In genomic region chr10:12549297-12549696, GRCh38 we compare ENCODE assay signal across 13 cellular contexts.
DNase-seq lines count a peak whose midpoint lies in the region; ATAC-seq and TF ChIP-seq lines count a peak whose summit lies in the region.
"Had no signal": no experiment of that assay in that cellular context is flagged by ENCODE, and none has a peak within 500 bp of the region (broad histone marks: within the 10 kb centered on the region; RNA-seq: fewer than 3 reads in every experiment).

No MANE protein-coding gene starts in this region.

- no peaks in the 10 kb centered on the region for H4K20me1 ChIP-seq in OCI-LY1 (ENCODE audit: insufficient read depth, low read length)

- no peak overlapping the region for H3K9ac ChIP-seq in OCI-LY1 (ENCODE audit: low read length)

- no peaks in the 10 kb centered on the region for H3K36me3 ChIP-seq in OCI-LY1 (ENCODE audit: insufficient read depth, low read length)
- H3K36me3 ChIP-seq: lower lobe of right lung had no signal

- no peaks in the 10 kb centered on the region for H3K9me2 ChIP-seq in OCI-LY1 (ENCODE audit: low read depth, low read length)

- H3F3A ChIP-seq in OCI-LY1 (ENCODE audit: insufficient read depth, low read length) = no peaks in the 10 kb centered on the region

- TF ChIP-seq CTCF in GM12875 (IDR thresholded peaks at IDR 0.05; ENCODE audit: borderline replicate concordance, insufficient read depth, low read depth, low read length) = peak; percentile 29; the same call in 1 of the 2 replicates
- peak; percentile 13; the same call in 1 of the 2 replicates for TF ChIP-seq CTCF in OCI-LY1 (IDR thresholded peaks at IDR 0.05; ENCODE audit: low read length)
- TF ChIP-seq CTCF in coronary artery (IDR thresholded peaks at IDR 0.05) = no peak

- H3K27ac ChIP-seq in OCI-LY1 (ENCODE audit: low read depth, low read length, poor library complexity, severe bottlenecking) (no peak overlapping the region), coronary artery (no peak overlapping the region)
- H3K27ac ChIP-seq: foreskin keratinocyte, lower lobe of right lung had no signal

- no peaks in the 10 kb centered on the region for H3K9me3 ChIP-seq in OCI-LY1 (ENCODE audit: low read length)
- H3K9me3 ChIP-seq: lower lobe of right lung had no signal

- H3K4me3 ChIP-seq in GM12875 (ENCODE audit: low read depth, low read length) = no peak overlapping the region
- H3K4me3 ChIP-seq in OCI-LY1 (ENCODE audit: low read depth, low read length, poor library complexity, severe bottlenecking) = no peak overlapping the region
- H3K4me3 ChIP-seq in coronary artery = no peak overlapping the region
- H3K4me3 ChIP-seq: lower lobe of right lung had no signal

- H3K79me2 ChIP-seq in OCI-LY1 (ENCODE audit: insufficient read depth, low read length) = no peaks in the 10 kb centered on the region

- peak; percentile 78 for ATAC-seq in left lobe of liver
- ATAC-seq: foreskin keratinocyte, lower lobe of right lung had no signal

- DNase-seq in DMS53 (lab: John Stamatoyannopoulos, UW) (peak; percentile 79), left lobe of liver (ENCODE audit: low spot score) (no peak), coronary artery (ENCODE audit: low spot score) (no peak), inferior parietal cortex (ENCODE audit: extremely low spot score) (no peak), SW 1271 (lab: John Stamatoyannopoulos, UW) (no peak)
- DNase-seq: activated CD4-positive, alpha-beta T cell treated with anti-CD3 and anti-CD28 coated beads, Interleukin-2, amount 10 ng/mL, durations not matched to agents 24 days and 14 days; activated T-cell treated with anti-CD3 and anti-CD28 coated beads, Interleukin-2, amount 50 U/mL, for 1 hour; foreskin keratinocyte; lower lobe of right lung; NCI-H446; retina had no signal

- H2AFZ ChIP-seq in OCI-LY1 (ENCODE audit: low read length) = no peak overlapping the region

- H3K27me3 ChIP-seq in OCI-LY1 (ENCODE audit: insufficient read depth, low read length) = no peaks in the 10 kb centered on the region
- H3K27me3 ChIP-seq: foreskin keratinocyte had no signal

- H3K4me2 ChIP-seq in OCI-LY1 (ENCODE audit: low read length) = no peak overlapping the region

- no peaks in the 10 kb centered on the region for H3K4me1 ChIP-seq in OCI-LY1 (ENCODE audit: insufficient read depth, low read length, severe bottlenecking)
- H3K4me1 ChIP-seq: foreskin keratinocyte, lower lobe of right lung had no signal
